8 cellular contexts compared by ENCODE assay signal in the genomic region with DNA sequence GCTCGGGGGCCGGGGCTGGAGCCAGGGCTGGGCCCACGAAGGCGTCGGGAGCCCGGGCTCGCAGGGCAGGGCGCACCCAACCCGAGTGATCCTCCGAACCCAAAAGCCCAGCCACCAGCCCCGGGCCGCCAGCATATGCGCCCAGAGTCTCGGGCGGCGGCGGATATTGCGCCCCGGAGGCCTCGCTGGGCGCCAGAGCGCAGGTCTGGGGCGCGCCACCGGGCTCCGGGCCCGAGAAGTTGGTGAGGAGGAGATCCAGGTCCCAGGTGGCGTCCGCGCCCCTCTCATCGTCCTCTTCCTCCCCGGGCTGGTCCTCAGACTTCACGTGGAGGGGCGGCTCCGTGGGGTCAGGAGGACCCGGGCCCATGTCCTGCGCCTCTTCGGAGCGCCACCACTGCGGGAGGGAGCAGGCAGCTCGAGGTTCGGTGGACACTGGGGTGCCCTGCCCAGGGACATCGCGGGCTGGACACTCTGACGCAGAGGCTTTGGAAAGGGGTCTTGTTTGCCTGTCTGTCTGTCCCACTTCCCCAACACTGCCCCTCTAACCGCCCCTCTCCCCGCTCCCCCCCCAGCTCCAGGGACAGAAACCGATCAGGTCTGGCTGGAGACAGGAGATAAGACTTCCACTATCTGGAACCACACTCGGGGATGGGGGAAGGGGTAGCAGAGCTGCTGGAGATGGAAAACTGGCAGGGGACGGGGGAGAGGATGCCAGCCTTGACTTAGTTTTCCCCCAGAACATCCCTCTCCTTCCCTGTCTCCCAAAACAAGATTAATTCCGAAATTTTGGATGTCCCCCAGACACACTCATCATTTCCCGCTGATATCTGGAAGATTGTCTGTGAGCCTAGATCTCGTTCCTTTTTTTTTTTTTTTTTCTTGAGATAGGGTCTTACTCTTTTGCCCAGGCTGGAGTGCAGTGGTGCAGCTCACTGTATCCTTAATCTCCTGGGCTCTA. TPM values are rescaled to one million over a fixed set of nuclear protein-coding genes. Genes with fewer than 3 reads are reported as not detected.
A peak's percentile ranks its signal among the peaks of the same experiment; 100 is the strongest.
DNase-seq lines count a peak whose midpoint lies in the region; ATAC-seq and TF ChIP-seq lines count a peak whose summit lies in the region.

No MANE protein-coding gene starts in this region.

- H3K79me1 ChIP-seq in neuronal stem cell (ENCODE audit: low read depth, low read length) = no peaks in the 10 kb centered on the region

- peak overlapping the region; percentile 72 for H2BK120ac ChIP-seq in neuronal stem cell (ENCODE audit: low read depth, low read length)

- H3K14ac ChIP-seq in neuronal stem cell (ENCODE audit: low read length) = peak overlapping the region; percentile 82

- no peak for TF ChIP-seq CTCF in Caco-2 (IDR thresholded peaks at IDR 0.05; ENCODE audit: insufficient read depth in 1 of 2, low read depth in 1 of 2, low read length in 1 of 2, severe bottlenecking in 1 of 2, unreplicated experiment in 1 of 2)

- H3K36me3 Mint-ChIP-seq in Caco-2 (ENCODE audit: insufficient read depth, unreplicated experiment) = peaks cover 19% of the 10 kb centered on the region

- peak overlapping the region; percentile 89 for H2BK15ac ChIP-seq in neuronal stem cell (ENCODE audit: low read length)

- POLR2A ChIA-PET in Caco-2 (lab: Charles Lee) = interaction anchor here (0.6 to 1.0 kb wide), 2 partner anchors 60 to 93 kb away, joined by 5 read pairs; no protein-coding TSS in a partner anchor

- H2BK5ac ChIP-seq in neuronal stem cell (ENCODE audit: low read length) = peak overlapping the region; percentile 82

- intact Hi-C loops in Caco-2 (cut with micrococcal nuclease; ENCODE audit: unreplicated experiment) = no loop called here

- no peak overlapping the region for H3K27ac Mint-ChIP-seq in Caco-2 (ENCODE audit: unreplicated experiment)

- H3K27me3 Mint-ChIP-seq in Caco-2 (ENCODE audit: insufficient read depth, unreplicated experiment) = peaks cover 5% of the 10 kb centered on the region

- H3K4me1 ChIP-seq in Caco-2 = no peaks in the 10 kb centered on the region
- peaks cover 5% of the 10 kb centered on the region for H3K4me1 ChIP-seq in ectodermal cell (ENCODE audit: control insufficient read depth, insufficient read depth, low read length)
- H3K4me1 ChIP-seq in neuronal stem cell (ENCODE audit: control insufficient read depth in 2 of 2, insufficient read depth in 1 of 2, low read depth in 1 of 2, low read length in 2 of 2) = peaks cover 1 to 7% of the 10 kb centered on the region in 2 donors

- H2AK5ac ChIP-seq in neuronal stem cell (ENCODE audit: low read depth, low read length) = peak overlapping the region; percentile 94

- DNase-seq in Caco-2 (no peak), NCI-H69 (lab: John Stamatoyannopoulos, UW) (peak; percentile 78), neuronal stem cell (ENCODE audit: low spot score) (no peak), midbrain (lab: John Stamatoyannopoulos, UW) (no peak)
- DNase-seq in activated CD4-positive, alpha-beta T cell treated with anti-CD3 and anti-CD28 coated beads, Interleukin-2, amount 50 U/mL, for 48 hours = no peak

- CTCF ChIA-PET in Caco-2 (lab: Charles Lee) = interaction anchor here (0.5 to 1.6 kb wide), 7 partner anchors 10 to 142 kb away, joined by 3 to 12 read pairs (median 4); no protein-coding TSS in a partner anchor

- no TSS peak for BruUV-seq in Caco-2 (replicated peaks; lab: Mats Ljungman, UMichigan)

- H3K9me3 Mint-ChIP-seq in Caco-2 (ENCODE audit: unreplicated experiment) = no peaks in the 10 kb centered on the region

- peak overlapping the region; percentile 90 for H2AFZ ChIP-seq in neuronal stem cell (ENCODE audit: low read length)

- H3K27ac ChIP-seq in ectodermal cell (ENCODE audit: insufficient read depth, low read depth, low read length, poor library complexity, severe bottlenecking) (no peak overlapping the region), neuronal stem cell (replicated peaks; ENCODE audit: low read length) (no peak overlapping the region)

- H3K4me3 Mint-ChIP-seq in Caco-2 (ENCODE audit: unreplicated experiment) = peak overlapping the region; percentile 56

- H3K9ac ChIP-seq in neuronal stem cell (ENCODE audit: low read depth, low read length, poor library complexity) = peak overlapping the region; percentile 83

- H3K18ac ChIP-seq in neuronal stem cell (ENCODE audit: low read length) = peak overlapping the region; percentile 90

- peak overlapping the region; percentile 82 for H4K8ac ChIP-seq in neuronal stem cell (ENCODE audit: low read depth, low read length)

- ATAC-seq in HG03175 (IDR thresholded peaks at IDR 0.05; ENCODE audit: unreplicated experiment) (no peak), GM19455 (IDR thresholded peaks at IDR 0.05; ENCODE audit: unreplicated experiment) (no peak)

- H2BK12ac ChIP-seq in neuronal stem cell (ENCODE audit: low read length) = no peak overlapping the region

- peak overlapping the region; percentile 43 for H3K4me3 ChIP-seq in Caco-2 (ENCODE audit: low read depth, low read length)
- H3K4me3 ChIP-seq in ectodermal cell (ENCODE audit: insufficient read depth, low read depth, low read length) = peak overlapping the region; percentile 22
- H3K4me3 ChIP-seq in neuronal stem cell (ENCODE audit: low read length in 2 of 2) = peak overlapping the region in 1 of 2 donors; percentile 69

- peaks cover 5% of the 10 kb centered on the region for H3K4me1 Mint-ChIP-seq in Caco-2 (ENCODE audit: low read depth, unreplicated experiment)

- peak overlapping the region; percentile 89 for H3K4me2 ChIP-seq in neuronal stem cell (ENCODE audit: insufficient read depth, low read length, poor library complexity, severe bottlenecking)

- H3K36me3 ChIP-seq in Caco-2 (ENCODE audit: control insufficient read depth, insufficient read depth, low read length) = no peaks in the 10 kb centered on the region
- no peaks in the 10 kb centered on the region for H3K36me3 ChIP-seq in ectodermal cell (ENCODE audit: control insufficient read depth, insufficient read depth, low read length)
- no peaks in the 10 kb centered on the region for H3K36me3 ChIP-seq in neuronal stem cell (replicated peaks in 1 of 2; ENCODE audit: control insufficient read depth in 2 of 2, insufficient read depth in 2 of 2, low read length in 2 of 2)

- WGBS in ectodermal cell, 2 experiments = 7% methylated on average over 53 of the region's 53 CpGs
- WGBS in neuronal stem cell (ENCODE audit: extremely low coverage in 2 of 2, insufficient read length in 2 of 2, insufficient replicate concordance in 1 of 2), 2 donors = no CpG with 5 or more reads among the region's 53 CpGs

- H3K4ac ChIP-seq in neuronal stem cell (ENCODE audit: low read length) = no peak overlapping the region

- H3K9me3 ChIP-seq in Caco-2 (peaks cover 22% of the 10 kb centered on the region), ectodermal cell (ENCODE audit: control insufficient read depth, low read length) (no peaks in the 10 kb centered on the region), neuronal stem cell (replicated peaks in 1 of 2; ENCODE audit: control insufficient read depth in 2 of 2, insufficient read depth in 1 of 2, low read depth in 1 of 2, low read length in 2 of 2) (peaks cover 11 to 17% of the 10 kb centered on the region in 2 donors)

- H3K27me3 ChIP-seq in Caco-2 (replicated peaks; ENCODE audit: control insufficient read depth, insufficient read depth, low read length) (no peaks in the 10 kb centered on the region), ectodermal cell (ENCODE audit: control insufficient read depth, insufficient read depth, low read length, poor library complexity, severe bottlenecking) (peaks cover 75% of the 10 kb centered on the region), neuronal stem cell (ENCODE audit: control insufficient read depth in 3 of 3, insufficient read depth in 3 of 3, low read depth in 1 of 3, low read length in 3 of 3) (peaks cover 11 to 72% (median 42%) of the 10 kb centered on the region in 3 experiments)

- no peak overlapping the region for H4K91ac ChIP-seq in neuronal stem cell (ENCODE audit: low read depth, low read length, poor library complexity)

- peak overlapping the region; percentile 100 for H3K23ac ChIP-seq in neuronal stem cell (ENCODE audit: low read depth, low read length, poor library complexity)

RNA-seq across cellular contexts. Expression of a gene that starts 1.0 kb away (rescaled TPM):
- not detected in 2 replicates for total RNA-seq in Caco-2 (2022)
- 0.24 TPM for polyA plus RNA-seq in ectodermal cell (2013, experiment 1 of 4)
- 0.20 TPM for polyA plus RNA-seq in ectodermal cell (2013, experiment 2 of 4)
- polyA plus RNA-seq in ectodermal cell (2013, experiment 3 of 4) = not detected
- polyA plus RNA-seq in ectodermal cell (2013, experiment 4 of 4) = 0.20 TPM
- 0.13 TPM for polyA plus RNA-seq in neuronal stem cell (2013, experiment 1 of 2)
- 0.10 TPM for polyA plus RNA-seq in neuronal stem cell (2013, experiment 2 of 2)

RNA-seq across cellular contexts. Expression of a gene that starts 4.8 kb away (rescaled TPM):
- 3.6 and 3.8 TPM in 2 replicates for total RNA-seq in Caco-2 (2022)
- polyA plus RNA-seq in ectodermal cell (2013, experiment 1 of 4) = 18.0 TPM
- polyA plus RNA-seq in ectodermal cell (2013, experiment 2 of 4) = 20.6 TPM
- 17.7 TPM for polyA plus RNA-seq in ectodermal cell (2013, experiment 3 of 4)
- polyA plus RNA-seq in ectodermal cell (2013, experiment 4 of 4) = 19.8 TPM
- 20.1 TPM for polyA plus RNA-seq in neuronal stem cell (2013, experiment 1 of 2)
- 20.1 TPM for polyA plus RNA-seq in neuronal stem cell (2013, experiment 2 of 2)

RNA-seq across cellular contexts. Expression of a gene that starts 4.9 kb away (rescaled TPM):
- 31.4 and 32.4 TPM in 2 replicates for total RNA-seq in Caco-2 (2022)
- 32.5 TPM for polyA plus RNA-seq in ectodermal cell (2013, experiment 1 of 4)
- 36.8 TPM for polyA plus RNA-seq in ectodermal cell (2013, experiment 2 of 4)
- polyA plus RNA-seq in ectodermal cell (2013, experiment 3 of 4) = 31.8 TPM
- polyA plus RNA-seq in ectodermal cell (2013, experiment 4 of 4) = 28.7 TPM
- polyA plus RNA-seq in neuronal stem cell (2013, experiment 1 of 2) = 15.1 TPM
- 15.7 TPM for polyA plus RNA-seq in neuronal stem cell (2013, experiment 2 of 2)

RNA-seq across cellular contexts. Expression of a gene that starts 33.1 kb away (rescaled TPM):
- 2.0 and 2.3 TPM in 2 replicates for total RNA-seq in Caco-2 (2022)
- 3.3 TPM for polyA plus RNA-seq in ectodermal cell (2013, experiment 1 of 4)
- 1.8 TPM for polyA plus RNA-seq in ectodermal cell (2013, experiment 2 of 4)
- polyA plus RNA-seq in ectodermal cell (2013, experiment 3 of 4) = 2.4 TPM
- 3.5 TPM for polyA plus RNA-seq in ectodermal cell (2013, experiment 4 of 4)
- 2.8 TPM for polyA plus RNA-seq in neuronal stem cell (2013, experiment 1 of 2)
- 3.0 TPM for polyA plus RNA-seq in neuronal stem cell (2013, experiment 2 of 2)

RNA-seq across cellular contexts. Expression of a gene that starts 47.5 kb away (rescaled TPM):
- total RNA-seq in Caco-2 (2022) = 75.9 and 88.6 TPM in 2 replicates
- polyA plus RNA-seq in ectodermal cell (2013, experiment 1 of 4) = 67.5 TPM
- 66.0 TPM for polyA plus RNA-seq in ectodermal cell (2013, experiment 2 of 4)
- polyA plus RNA-seq in ectodermal cell (2013, experiment 3 of 4) = 39.9 TPM
- polyA plus RNA-seq in ectodermal cell (2013, experiment 4 of 4) = 45.2 TPM
- polyA plus RNA-seq in neuronal stem cell (2013, experiment 1 of 2) = 35.0 TPM
- 35.6 TPM for polyA plus RNA-seq in neuronal stem cell (2013, experiment 2 of 2)
